12 cellular contexts compared by ENCODE assay signal in the genomic region with DNA sequence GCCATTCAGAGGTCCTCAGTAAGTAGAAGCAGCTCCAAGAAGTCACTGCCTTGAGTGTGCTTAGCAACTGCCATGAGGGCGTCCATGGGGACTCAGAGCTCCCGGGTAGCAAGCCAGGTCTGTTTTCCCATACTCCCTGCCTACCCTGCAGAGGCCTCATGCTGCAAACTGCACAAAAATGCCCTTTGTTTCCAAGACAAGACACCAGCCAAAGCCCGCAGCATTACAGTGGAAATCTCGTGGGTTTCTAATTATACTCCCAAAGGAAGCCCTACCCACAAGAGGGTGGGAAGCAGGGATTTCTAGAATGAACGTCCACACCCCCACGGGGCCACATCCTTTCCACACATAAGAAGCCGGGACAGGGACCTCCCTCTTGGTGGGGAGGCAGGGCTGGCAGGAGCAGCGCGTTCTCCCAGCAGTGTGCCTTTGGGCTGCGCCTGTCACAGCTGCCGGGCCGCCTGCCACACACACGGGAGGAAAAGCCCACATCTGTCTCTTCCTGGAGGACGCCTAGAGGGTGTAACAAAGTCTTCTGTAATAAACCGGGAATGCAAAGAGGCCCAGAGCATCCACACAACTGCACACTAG. TPM values are rescaled to one million over a fixed set of nuclear protein-coding genes. Genes with fewer than 3 reads are reported as not detected.
DNase-seq lines count a peak whose midpoint lies in the region; ATAC-seq, FAIRE-seq and TF ChIP-seq lines count a peak whose summit lies in the region.
"Had no signal": no experiment of that assay in that cellular context is flagged by ENCODE, and none has a peak within 500 bp of the region (broad histone marks: within the 10 kb centered on the region; RNA-seq: fewer than 3 reads in every experiment).

No MANE protein-coding gene starts in this region.

- H3K36me3 ChIP-seq in pancreas, result peaks cover 0 to 9% (median 0%) of the 10 kb centered on the region in 3 donors

- H3K4me1 Mint-ChIP-seq in natural killer cell treated with Interleukin-12 subunit alpha and Interleukin-12 subunit beta and Interleukin-15 and Interleukin-18, amount 100 ng/mL, for 72 hours (ENCODE audit: low read depth in 2 of 2), result peaks cover 0 to 10% of the 10 kb centered on the region in 2 donors

- H3K4me1 ChIP-seq in pancreas, result peaks cover 42 to 58% (median 52%) of the 10 kb centered on the region in 3 donors

- H3K27me3 ChIP-seq in pancreas, result no peaks in the 10 kb centered on the region

- peaks cover 3 to 10% of the 10 kb centered on the region in 2 donors for H3K27me3 Mint-ChIP-seq in natural killer cell treated with Interleukin-12 subunit alpha and Interleukin-12 subunit beta and Interleukin-15 and Interleukin-18, amount 100 ng/mL, for 72 hours

- H3K36me3 Mint-ChIP-seq in natural killer cell treated with Interleukin-12 subunit alpha and Interleukin-12 subunit beta and Interleukin-15 and Interleukin-18, amount 100 ng/mL, for 72 hours, result no peaks in the 10 kb centered on the region
- H3K36me3 Mint-ChIP-seq in activated naive CD4-positive, alpha-beta T cell treated with anti-CD3 and anti-CD28 coated beads, Interleukin-2, amount 50 U/mL, for 72 hours, result no peaks in the 10 kb centered on the region

- ATAC-seq in pancreas (peak; percentile 44 to 55 (median 52)), GM18502 (IDR thresholded peaks at IDR 0.05; ENCODE audit: poor library complexity, unreplicated experiment) (no peak)
- ATAC-seq in natural killer cell treated with Interleukin-12 subunit alpha and Interleukin-12 subunit beta and Interleukin-15 and Interleukin-18, amount 100 ng/mL, for 72 hours, result no peak
- no peak for ATAC-seq in activated naive CD4-positive, alpha-beta T cell treated with anti-CD3 and anti-CD28 coated beads, Interleukin-2, amount 50 U/mL, for 72 hours

- no peak for TF ChIP-seq CTCF in pancreas (IDR thresholded peaks at IDR 0.05)

- no peak overlapping the region for H3K27ac Mint-ChIP-seq in natural killer cell treated with Interleukin-12 subunit alpha and Interleukin-12 subunit beta and Interleukin-15 and Interleukin-18, amount 100 ng/mL, for 72 hours
- peak overlapping the region in 1 of 2 donors; percentile 91 for H3K27ac Mint-ChIP-seq in activated naive CD4-positive, alpha-beta T cell treated with anti-CD3 and anti-CD28 coated beads, Interleukin-2, amount 50 U/mL, for 72 hours

- H3K4me3 Mint-ChIP-seq in natural killer cell treated with Interleukin-12 subunit alpha and Interleukin-12 subunit beta and Interleukin-15 and Interleukin-18, amount 100 ng/mL, for 72 hours, result no peak overlapping the region
- H3K4me3 Mint-ChIP-seq: central memory CD8-positive, alpha-beta T cell; mesothelial cell of epicardium had no signal

- H3K9me3 Mint-ChIP-seq in natural killer cell treated with Interleukin-12 subunit alpha and Interleukin-12 subunit beta and Interleukin-15 and Interleukin-18, amount 100 ng/mL, for 72 hours, result no peaks in the 10 kb centered on the region
- H3K9me3 Mint-ChIP-seq in activated naive CD4-positive, alpha-beta T cell treated with anti-CD3 and anti-CD28 coated beads, Interleukin-2, amount 50 U/mL, for 72 hours, result no peaks in the 10 kb centered on the region
- H3K9me3 Mint-ChIP-seq: central memory CD8-positive, alpha-beta T cell; mesothelial cell of epicardium had no signal

- FAIRE-seq in frontal cortex (lab: Jason Lieb, UNC) (no peak), pancreas (lab: Jason Lieb, UNC) (no peak)

- intact Hi-C loops in pancreas (cut with DNase I), result no loop called here

- peak overlapping the region in 1 of 4 donors; percentile 3 for H3K4me3 ChIP-seq in pancreas

- peak in 11 of 14 donors; percentile 32 to 85 (median 74) for DNase-seq in C1 segment of cervical spinal cord (lab: John Stamatoyannopoulos, UW)
- DNase-seq in NCI-H524 treated with DMSO at 0.1 percent for 48 hours (lab: John Stamatoyannopoulos, UW), result peak; percentile 64
- peak; percentile 35 to 42 for DNase-seq in frontal cortex (ENCODE audit: low spot score in 2 of 2)
- DNase-seq in pancreas, result peak in 2 of 6 donors; percentile 42 to 73
- no peak for DNase-seq in natural killer cell treated with Interleukin-12 subunit alpha and Interleukin-12 subunit beta and Interleukin-15 and Interleukin-18, amount 100 ng/mL, for 72 hours (ENCODE audit: low spot score)
- DNase-seq in LoVo (ENCODE audit: low spot score), result no peak
- DNase-seq in activated naive CD4-positive, alpha-beta T cell treated with anti-CD3 and anti-CD28 coated beads, Interleukin-2, amount 50 U/mL, for 72 hours (ENCODE audit: low spot score in 2 of 2), result no peak
- DNase-seq: EL; stimulated activated naive CD4-positive, alpha-beta T cell had no signal

- no peaks in the 10 kb centered on the region for H3K9me3 ChIP-seq in pancreas

- WGBS in pancreas, 2 donors, result 36 to 38% methylated on average over 15 of the region's 15 CpGs

- peak overlapping the region; percentile 53 to 77 (median 60) for H3K27ac ChIP-seq in pancreas

RNA-seq across cellular contexts. Expression of gene FAM174B, which starts 31.1 kb away (rescaled TPM):
- 16.7 TPM for total RNA-seq in frontal cortex
- total RNA-seq in pancreas, result 100 to 1,000 TPM in 1 of 6 donors, 10 to 100 TPM in 5; 42.3 to 122 (median 73.6) TPM
- 10 to 100 TPM; 26.0 to 26.8 TPM for polyA plus RNA-seq in pancreas
- 1 to 10 TPM in 1 of 2 donors, under 1 TPM in 1; 0.62 to 3.8 TPM for total RNA-seq in natural killer cell treated with Interleukin-12 subunit alpha and Interleukin-12 subunit beta and Interleukin-15 and Interleukin-18, amount 100 ng/mL, for 72 hours
- total RNA-seq in activated naive CD4-positive, alpha-beta T cell treated with anti-CD3 and anti-CD28 coated beads, Interleukin-2, amount 50 U/mL, for 72 hours, result 1 to 10 TPM; 3.9 to 5.3 TPM

Comparison
In these comparisons a context has a peak if more than half of its experiments do, and no peak if none do; other contexts are left out.
1. DNase-seq: peak in C1 segment of cervical spinal cord (11 of 14), NCI-H524 treated with DMSO at 0.1 percent for 48 hours (single experiment) and frontal cortex (2 of 2); none in natural killer cell treated with Interleukin-12 subunit alpha and Interleukin-12 subunit beta and Interleukin-15 and Interleukin-18, amount 100 ng/mL, for 72 hours (single experiment), LoVo (single experiment) and activated naive CD4-positive, alpha-beta T cell treated with anti-CD3 and anti-CD28 coated beads, Interleukin-2, amount 50 U/mL, for 72 hours (0 of 2).
2. ATAC-seq: peak in pancreas (4 of 4); none in natural killer cell treated with Interleukin-12 subunit alpha and Interleukin-12 subunit beta and Interleukin-15 and Interleukin-18, amount 100 ng/mL, for 72 hours (0 of 2), GM18502 (single experiment) and activated naive CD4-positive, alpha-beta T cell treated with anti-CD3 and anti-CD28 coated beads, Interleukin-2, amount 50 U/mL, for 72 hours (0 of 2).